ENCODE assay signal across 21 cellular contexts in the genomic region with DNA sequence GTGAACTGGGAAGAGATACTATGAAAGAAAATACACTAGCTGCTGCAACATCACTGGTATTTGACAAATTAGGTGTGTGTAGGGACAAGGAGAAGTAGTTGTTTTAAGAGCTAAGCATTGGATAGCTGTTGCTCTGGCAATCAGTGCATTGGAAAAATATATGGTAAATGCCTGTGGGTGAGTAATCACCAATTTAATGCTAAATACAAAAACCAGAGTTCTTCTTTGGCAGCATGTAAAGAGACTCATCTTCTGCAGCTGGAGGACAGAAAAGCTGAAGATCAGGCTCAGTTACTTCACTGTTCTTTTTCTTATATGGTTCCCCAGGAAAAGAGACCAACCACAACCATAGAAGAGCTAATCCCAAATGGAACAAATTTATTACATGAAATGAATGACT.
DNase-seq lines count a peak whose midpoint lies in the region; FAIRE-seq and TF ChIP-seq lines count a peak whose summit lies in the region.
"Had no signal": no experiment of that assay in that cellular context is flagged by ENCODE, and none has a peak within 500 bp of the region (broad histone marks: within the 10 kb centered on the region; RNA-seq: fewer than 3 reads in every experiment).

No MANE protein-coding gene starts in this region.

- no peak for TF ChIP-seq POLR2A in H1 (IDR thresholded peaks at IDR 0.05; ENCODE audit: control extremely low read depth in 1 of 2, low read depth in 2 of 2, low read length in 2 of 2)

- H4K20me1 ChIP-seq in H1 (replicated peaks in 1 of 2; ENCODE audit: control insufficient read depth in 1 of 2, insufficient read depth in 2 of 2, low read length in 2 of 2) = no peaks in the 10 kb centered on the region
- H4K20me1 ChIP-seq: BLaER1 had no signal

- TF ChIP-seq EP300 in H1 (IDR thresholded peaks at IDR 0.05; ENCODE audit: borderline replicate concordance in 1 of 2, low read depth in 2 of 2, low read length in 2 of 2) = no peak

- H3K27ac Mint-ChIP-seq in CD4-positive, alpha-beta memory T cell = no peak overlapping the region
- H3K27ac Mint-ChIP-seq: CD14-positive monocyte; CD8-positive, alpha-beta T cell had no signal

- DNase-seq in AG10803 (ENCODE audit: low read depth) (peak; percentile 2), MG63 (peak; percentile 55), H1 (ENCODE audit: low read depth in 1 of 2, low spot score in 2 of 2) (no peak), fibroblast of the aortic adventitia (ENCODE audit: low read depth) (peak; percentile 14), GM13977 (ENCODE audit: low spot score) (no peak), brain microvascular endothelial cell (no peak)
- no peak for DNase-seq in CD4-positive, alpha-beta memory T cell
- DNase-seq: Calu3; CD8-positive, alpha-beta T cell; DMS53; DND-41; GOT3; H9 had no signal

- no peaks in the 10 kb centered on the region for H3K36me3 ChIP-seq in MG63
- no peaks in the 10 kb centered on the region for H3K36me3 ChIP-seq in H1 (ENCODE audit: control insufficient read depth in 2 of 4, insufficient read depth in 4 of 4, low read length in 3 of 4)
- H3K36me3 ChIP-seq in CD4-positive, alpha-beta memory T cell (ENCODE audit: insufficient read depth, low read length) = no peaks in the 10 kb centered on the region
- no peaks in the 10 kb centered on the region for H3K36me3 ChIP-seq in brain microvascular endothelial cell (replicated peaks)
- H3K36me3 ChIP-seq: BLaER1 had no signal

- no peak for TF ChIP-seq RAD21 in H1 (IDR thresholded peaks at IDR 0.05 in 1 of 2, conservative IDR thresholded peaks at IDR 0.05 in 1 of 2; ENCODE audit: low read depth in 2 of 2, low read length in 2 of 2)

- intact Hi-C loops in CD4-positive, alpha-beta memory T cell (cut with micrococcal nuclease) = no loop called here

- H3K18ac ChIP-seq in H1 (ENCODE audit: extremely low read depth, low read length) = no peak overlapping the region

- H3K4me1 Mint-ChIP-seq in CD4-positive, alpha-beta memory T cell = no peaks in the 10 kb centered on the region
- H3K4me1 Mint-ChIP-seq: CD14-positive monocyte had no signal

- H3K4ac ChIP-seq in H1 (replicated peaks; ENCODE audit: insufficient read length, low read depth, low read length) = no peak overlapping the region

- H2BK120ac ChIP-seq in H1 (replicated peaks; ENCODE audit: low read depth, low read length) = no peak overlapping the region

- no peaks in the 10 kb centered on the region for H3K79me1 ChIP-seq in H1 (ENCODE audit: low read depth, low read length)

- peaks cover 0 to 16% (median 5%) of the 10 kb centered on the region in 8 donors for H3K9me3 Mint-ChIP-seq in CD4-positive, alpha-beta memory T cell

- no peak overlapping the region for H2BK5ac ChIP-seq in H1 (ENCODE audit: low read depth, low read length)

- no peaks in the 10 kb centered on the region for H3K79me2 ChIP-seq in H1 (ENCODE audit: control insufficient read depth in 1 of 2, insufficient read depth in 2 of 2, low read length in 2 of 2)

- CTCF ChIA-PET in H1 (lab: Charles Lee; ENCODE audit: partially characterized antibody) = interaction anchor here (0.9 kb wide), 1 partner anchor 447 kb away, joined by 3 read pairs; no protein-coding TSS in a partner anchor
- CTCF ChIA-PET in CD4-positive, alpha-beta memory T cell (lab: Charles Lee; ENCODE audit: partially characterized antibody) = no interaction called here

- H3K27me3 ChIP-seq in MG63 (no peaks in the 10 kb centered on the region), H1 (replicated peaks in 1 of 4; ENCODE audit: control insufficient read depth in 3 of 4, extremely low read depth in 1 of 4, insufficient read depth in 3 of 4, low read length in 3 of 4) (no peaks in the 10 kb centered on the region), brain microvascular endothelial cell (replicated peaks) (no peaks in the 10 kb centered on the region)
- no peaks in the 10 kb centered on the region for H3K27me3 ChIP-seq in CD4-positive, alpha-beta memory T cell (ENCODE audit: insufficient read depth, low read length)
- H3K27me3 ChIP-seq: BLaER1 had no signal

- H3K36me3 Mint-ChIP-seq in CD4-positive, alpha-beta memory T cell = no peaks in the 10 kb centered on the region
- H3K36me3 Mint-ChIP-seq: CD14-positive monocyte; CD8-positive, alpha-beta T cell; IgD-negative memory B cell had no signal

- H3K23me2 ChIP-seq in H1 (ENCODE audit: low read depth, low read length) = no peaks in the 10 kb centered on the region

- H2BK20ac ChIP-seq in H1 (ENCODE audit: low read length) = no peak overlapping the region

- H3K9ac ChIP-seq in H1 (replicated peaks in 1 of 4; ENCODE audit: extremely low read depth in 1 of 4, low read depth in 3 of 4, low read length in 3 of 4) = no peak overlapping the region
- H3K9ac ChIP-seq: BLaER1 had no signal

- TF ChIP-seq CTCF in AG10803 (conservative IDR thresholded peaks at IDR 0.05; ENCODE audit: low read length) = no peak
- no peak for TF ChIP-seq CTCF in H1 (IDR thresholded peaks at IDR 0.05; ENCODE audit: control extremely low read depth in 1 of 3, insufficient read depth in 1 of 3, low read depth in 1 of 3, low read length in 3 of 3)
- TF ChIP-seq CTCF in fibroblast of the aortic adventitia (IDR thresholded peaks at IDR 0.05; ENCODE audit: insufficient read depth, low read length) = no peak
- TF ChIP-seq CTCF in GM13977 (IDR thresholded peaks at IDR 0.05; ENCODE audit: extremely low read depth, insufficient read depth, missing control alignments) = no peak
- no peak for TF ChIP-seq CTCF in brain microvascular endothelial cell (IDR thresholded peaks at IDR 0.05; ENCODE audit: low read depth, low read length, missing control alignments)

- POLR2A ChIA-PET in H1 (lab: Charles Lee; ENCODE audit: partially characterized antibody) = no interaction called here
- POLR2A ChIA-PET in CD4-positive, alpha-beta memory T cell (lab: Charles Lee; ENCODE audit: partially characterized antibody) = no interaction called here

- no peak overlapping the region for H3K4me2 ChIP-seq in H1 (ENCODE audit: insufficient read depth in 1 of 2, low read depth in 2 of 2, low read length in 2 of 2)
- H3K4me2 ChIP-seq: A549, BLaER1 had no signal

- no peak overlapping the region for H2AK5ac ChIP-seq in H1 (ENCODE audit: low read depth, low read length)

- no peak overlapping the region for H4K8ac ChIP-seq in H1 (ENCODE audit: extremely low read depth, insufficient read depth, low read length)

- H3K56ac ChIP-seq in H1 (replicated peaks; ENCODE audit: insufficient read length, low read depth, low read length) = no peak overlapping the region

- H3K4me1 ChIP-seq in H1 (replicated peaks in 1 of 4; ENCODE audit: control insufficient read depth in 3 of 4, insufficient read depth in 4 of 4, low read length in 3 of 4) = no peaks in the 10 kb centered on the region
- H3K4me1 ChIP-seq in CD4-positive, alpha-beta memory T cell (ENCODE audit: insufficient read depth, low read length) = no peaks in the 10 kb centered on the region
- H3K4me1 ChIP-seq: A549, BLaER1 had no signal

- H2BK15ac ChIP-seq in H1 (ENCODE audit: low read length) = no peak overlapping the region

- no peak overlapping the region for H3K4me3 Mint-ChIP-seq in CD4-positive, alpha-beta memory T cell
- H3K4me3 Mint-ChIP-seq: CD14-positive monocyte; CD8-positive, alpha-beta T cell; H9; IgD-negative memory B cell had no signal

- H4K5ac ChIP-seq in H1 (ENCODE audit: insufficient read length, low read depth, low read length) = no peak overlapping the region

- no peaks in the 10 kb centered on the region for H3K27me3 Mint-ChIP-seq in CD4-positive, alpha-beta memory T cell
- H3K27me3 Mint-ChIP-seq: IgD-negative memory B cell had no signal

- no peak overlapping the region for H3K23ac ChIP-seq in H1 (ENCODE audit: insufficient read length)

- in situ Hi-C loops in GM13977 (cut with MboI; ENCODE audit: low pct_unique_long_range_greater_than_20kb, low sequenced_read_pairs, unreplicated experiment) (no loop called here), brain microvascular endothelial cell (cut with HindIII; ENCODE audit: low pct_ligation_motif_present, low sequenced_read_pairs) (no loop called here)

- H2AFZ ChIP-seq in H1 (ENCODE audit: low read length) = no peak overlapping the region

- no peak overlapping the region for H3K14ac ChIP-seq in H1 (ENCODE audit: insufficient read length)

- H4K91ac ChIP-seq in H1 (replicated peaks; ENCODE audit: insufficient read length, low read length) = no peak overlapping the region

- H2BK12ac ChIP-seq in H1 (ENCODE audit: low read depth, low read length) = 0 out of 2 replicates have a peak overlapping the region, but pooled peaks have one; percentile 5

- H3K4me3 ChIP-seq in AG10803 (ENCODE audit: low read length) (no peak overlapping the region), MG63 (no peak overlapping the region), H1 (ENCODE audit: extremely low read depth in 1 of 4, insufficient read depth in 2 of 4, low read depth in 3 of 4, low read length in 4 of 4) (no peak overlapping the region), fibroblast of the aortic adventitia (ENCODE audit: low read depth, low read length) (no peak overlapping the region), brain microvascular endothelial cell (ENCODE audit: low read depth, low read length) (no peak overlapping the region)
- H3K4me3 ChIP-seq in CD4-positive, alpha-beta memory T cell (ENCODE audit: low read length in 2 of 2) = no peak overlapping the region
- H3K4me3 ChIP-seq: A549, BLaER1, GM12878 had no signal

- H3K27ac ChIP-seq in H1 (ENCODE audit: low read depth, low read length) = no peak overlapping the region
- H3K27ac ChIP-seq in CD4-positive, alpha-beta memory T cell (ENCODE audit: low read depth, low read length) = no peak overlapping the region
- no peak overlapping the region for H3K27ac ChIP-seq in brain microvascular endothelial cell
- H3K27ac ChIP-seq: 22Rv1, A549, BLaER1 had no signal

- no peak for FAIRE-seq in H1 (lab: Jason Lieb, UNC)
- FAIRE-seq: A549, GM12878, GM19239, HepG2 had no signal

- H3K9me3 ChIP-seq in MG63 = 0 out of 2 replicates have a peak, but pooled peaks cover 5% of the 10 kb centered on the region
- H3K9me3 ChIP-seq in H1 (ENCODE audit: insufficient read depth in 2 of 2, low read depth in 1 of 2, low read length in 1 of 2) = no peaks in the 10 kb centered on the region
- H3K9me3 ChIP-seq in CD4-positive, alpha-beta memory T cell (ENCODE audit: control insufficient read depth in 1 of 2, low read length in 2 of 2) = no peaks in the 10 kb centered on the region
- H3K9me3 ChIP-seq: A549 had no signal

TF ChIP-seq in H1, 55 proteins besides CTCF, POLR2A, EP300 and RAD21:
- TF ChIP-seq POLR2AphosphoS5 (IDR thresholded peaks at IDR 0.05; ENCODE audit: low read depth, low read length) (no peak), CTBP2 (IDR thresholded peaks at IDR 0.05; ENCODE audit: borderline replicate concordance, insufficient read depth, insufficient read length, low read length) (no peak), FOSL1 (IDR thresholded peaks at IDR 0.05; ENCODE audit: insufficient read depth, low read depth, low read length) (no peak)
TF ChIP-seq in H1: peak in this region for 0.

Comparison
In these comparisons a context has a peak if more than half of its experiments do, and no peak if none do; other contexts are left out.
1. DNase-seq: peak in AG10803 (single experiment), MG63 (single experiment) and fibroblast of the aortic adventitia (single experiment); none in H1 (0 of 2), CD4-positive, alpha-beta memory T cell (0 of 5), GM13977 (single experiment) and brain microvascular endothelial cell (single experiment).